Comparison of ENCODE assay signal across 7 cellular contexts in the genomic region with DNA sequence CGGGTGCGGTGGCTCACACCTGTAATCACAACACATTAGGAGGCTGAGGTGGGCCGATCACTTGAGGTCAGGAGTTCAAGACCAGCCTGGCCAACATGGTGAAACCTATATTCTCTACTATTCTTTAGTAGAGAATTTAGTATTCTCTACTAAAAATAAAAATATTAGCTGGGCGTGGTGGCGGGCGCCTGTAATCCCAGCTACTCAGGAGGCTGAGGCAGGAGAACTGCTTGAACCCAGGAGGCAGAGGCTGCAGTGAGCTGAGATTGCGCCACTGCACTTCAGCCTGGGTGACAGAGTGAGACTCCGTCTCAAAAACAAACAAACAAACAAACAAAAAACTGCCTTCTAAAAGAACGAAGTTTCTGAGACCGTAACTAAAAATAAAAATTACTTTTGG. TPM values are rescaled to one million over a fixed set of nuclear protein-coding genes. Genes with fewer than 3 reads are reported as not detected.
DNase-seq lines count a peak whose midpoint lies in the region; ATAC-seq, FAIRE-seq and TF ChIP-seq lines count a peak whose summit lies in the region.
"Not testable (repeated sequence)": the region's sequence is repeated elsewhere in the genome, so short reads cannot be mapped to it uniquely, and the experiment has no call there.

No MANE protein-coding gene starts in this region.

- intact Hi-C loops in CD4-positive, alpha-beta T cell (cut with DNase I, micrococcal nuclease); GM12878 (cut with micrococcal nuclease; ENCODE audit: unreplicated experiment): not testable (repeated sequence)

- H4K20me1 ChIP-seq in DND-41 (ENCODE audit: insufficient read depth, low read length), result peaks cover 40% of the 10 kb centered on the region
- H4K20me1 ChIP-seq in Loucy (ENCODE audit: insufficient read depth, low read length, poor library complexity, severe bottlenecking), result peaks cover 80% of the 10 kb centered on the region
- not testable (repeated sequence) for H4K20me1 ChIP-seq in GM12878 (ENCODE audit: control insufficient read depth, insufficient read depth)

- H3K4me1 Mint-ChIP-seq in CD4-positive, alpha-beta T cell (ENCODE audit: low read depth), result peaks cover 64% of the 10 kb centered on the region
- H3K4me1 Mint-ChIP-seq in T-helper 17 cell, result peaks cover 31% of the 10 kb centered on the region
- H3K4me1 Mint-ChIP-seq in activated naive CD8-positive, alpha-beta T cell (ENCODE audit: low read depth), result peaks cover 50% of the 10 kb centered on the region

- peaks cover 46% of the 10 kb centered on the region for H3K36me3 Mint-ChIP-seq in CD4-positive, alpha-beta T cell (ENCODE audit: low read depth)
- not testable (repeated sequence) for H3K36me3 Mint-ChIP-seq in T-helper 17 cell (ENCODE audit: low read depth); activated naive CD8-positive, alpha-beta T cell

- RAD21 ChIA-PET in GM12878 (lab: Charles Lee; ENCODE audit: unreplicated experiment), result interaction anchor here (1.2 to 1.6 kb wide), 2 partner anchors 31 to 134 kb away, joined by 3 read pairs; no protein-coding TSS in a partner anchor

- peak overlapping the region; percentile 70 for H3K27ac Mint-ChIP-seq in CD4-positive, alpha-beta T cell
- peak overlapping the region; percentile 99 for H3K27ac Mint-ChIP-seq in T-helper 17 cell
- H3K27ac Mint-ChIP-seq in activated naive CD8-positive, alpha-beta T cell, result not testable (repeated sequence)

- H3K4me2 ChIP-seq in DND-41 (ENCODE audit: insufficient read depth, low read length) (peak overlapping the region; percentile 47; the same call in 1 of the 2 replicates), Loucy (ENCODE audit: low read depth, low read length, poor library complexity, severe bottlenecking) (peak overlapping the region; percentile 89)
- H3K4me2 ChIP-seq in GM12878 (ENCODE audit: control insufficient read depth, insufficient read depth), result not testable (repeated sequence)

- H3K79me2 ChIP-seq in DND-41 (ENCODE audit: insufficient read depth, low read length) (peaks cover 89% of the 10 kb centered on the region), Loucy (ENCODE audit: insufficient read depth, low read length) (peaks cover 87% of the 10 kb centered on the region), GM12878 (ENCODE audit: control insufficient read depth, insufficient read depth, low read length) (peaks cover 86% of the 10 kb centered on the region)

- H3K36me3 ChIP-seq in DND-41 (ENCODE audit: insufficient read depth, low read length) (peaks cover 21% of the 10 kb centered on the region), neutrophil (peaks cover 10% of the 10 kb centered on the region)
- not testable (repeated sequence) for H3K36me3 ChIP-seq in Loucy (ENCODE audit: insufficient read depth, low read length); GM12878 (ENCODE audit: control insufficient read depth in 2 of 2, insufficient read depth in 2 of 2, low read length in 1 of 2)

- not testable (repeated sequence) for H3F3A ChIP-seq in Loucy (ENCODE audit: low read depth)

- not testable (repeated sequence) for H3K9ac ChIP-seq in DND-41 (ENCODE audit: low read depth, low read length); GM12878 (ENCODE audit: control insufficient read depth, insufficient read depth, low read length)
- H3K9ac ChIP-seq in Loucy (ENCODE audit: low read depth, low read length, poor library complexity, severe bottlenecking), result peak overlapping the region; percentile 29

- in situ Hi-C loops in GM12878 (cut with MboI), result not testable (repeated sequence)

- POLR2A ChIA-PET in CD4-positive, alpha-beta T cell (lab: Charles Lee), result not testable (repeated sequence)
- POLR2A ChIA-PET in GM12878 (lab: Charles Lee), result interaction anchor here (0.8 to 1.5 kb wide), 2 partner anchors 10 to 31 kb away, joined by 3 to 4 read pairs; a partner anchor contains a TSS

- TF ChIP-seq POLR2A in GM12878 (IDR thresholded peaks at IDR 0.05; ENCODE audit: low read depth, low read length), result not testable (repeated sequence)

- H3K4me1 ChIP-seq in DND-41 (ENCODE audit: insufficient read depth, low read length), result peaks cover 26% of the 10 kb centered on the region
- peaks cover 60% of the 10 kb centered on the region for H3K4me1 ChIP-seq in Loucy (ENCODE audit: insufficient read depth, low read length, poor library complexity, severe bottlenecking)
- not testable (repeated sequence) for H3K4me1 ChIP-seq in GM12878 (ENCODE audit: control insufficient read depth, insufficient read depth, low read length)
- peaks cover 34 to 39% of the 10 kb centered on the region in 2 experiments for H3K4me1 ChIP-seq in neutrophil (ENCODE audit: control insufficient read depth in 1 of 2, insufficient read depth in 1 of 2, low read depth in 1 of 2, low read length in 1 of 2)

- not testable (repeated sequence) for H3K27me3 Mint-ChIP-seq in CD4-positive, alpha-beta T cell; T-helper 17 cell; activated naive CD8-positive, alpha-beta T cell

- not testable (repeated sequence) for TF ChIP-seq CTCF in CD4-positive, alpha-beta T cell (IDR thresholded peaks at IDR 0.05); DND-41 (IDR thresholded peaks at IDR 0.05; ENCODE audit: borderline replicate concordance, extremely low read depth, low read length, poor library complexity, severe bottlenecking); Loucy (conservative IDR thresholded peaks at IDR 0.05; ENCODE audit: low read length); GM12878 (IDR thresholded peaks at IDR 0.05 in 2 of 3, conservative IDR thresholded peaks at IDR 0.05 in 1 of 3; ENCODE audit: control insufficient read depth in 2 of 3, extremely low read depth in 1 of 3, insufficient read depth in 1 of 3, low read depth in 3 of 3, low read length in 3 of 3); neutrophil (IDR thresholded peaks at IDR 0.05)

- not testable (repeated sequence) for TF ChIP-seq EP300 in GM12878 (IDR thresholded peaks at IDR 0.05; ENCODE audit: borderline replicate concordance in 1 of 2, control insufficient read depth in 1 of 2, low read depth in 2 of 2, low read length in 2 of 2)

- not testable (repeated sequence) for H3K4me3 ChIP-seq in DND-41 (ENCODE audit: low read depth in 1 of 2, low read length in 2 of 2); neutrophil (ENCODE audit: low read depth in 1 of 2, low read length in 1 of 2)
- peak overlapping the region; percentile 85 for H3K4me3 ChIP-seq in Loucy (ENCODE audit: low read length, poor library complexity, severe bottlenecking)
- 0 out of 2 replicates have a peak overlapping the region, but pooled peaks have one; percentile 16 for H3K4me3 ChIP-seq in GM12878

- SMC1A ChIA-PET in GM12878 (lab: Charles Lee; ENCODE audit: uncharacterized antibody, unreplicated experiment), result interaction anchor here (0.9 to 2.8 kb wide), 5 partner anchors 9 to 52 kb away, joined by 3 to 14 read pairs (median 4); no protein-coding TSS in a partner anchor

- not testable (repeated sequence) for H3K9me3 ChIP-seq in CD4-positive, alpha-beta T cell (ENCODE audit: control insufficient read depth, low read length); DND-41 (ENCODE audit: insufficient read depth, low read length, severe bottlenecking); Loucy (ENCODE audit: insufficient read depth, low read depth, low read length); T-helper 17 cell (ENCODE audit: control insufficient read depth, low read length, poor library complexity, severe bottlenecking); GM12878 (replicated peaks; ENCODE audit: control insufficient read depth, insufficient read depth, low read length); neutrophil

- not testable (repeated sequence) for H3K9me2 ChIP-seq in Loucy (replicated peaks; ENCODE audit: low read depth, low read length)

- not testable (repeated sequence) for BruUV-seq in GM12878 (replicated peaks; lab: Mats Ljungman, UMichigan)

- H3K27me3 ChIP-seq in CD4-positive, alpha-beta T cell (ENCODE audit: control insufficient read depth, insufficient read depth, low read length); DND-41 (ENCODE audit: insufficient read depth, low read length, poor library complexity); Loucy (ENCODE audit: insufficient read depth, low read length, poor library complexity, severe bottlenecking); GM12878 (replicated peaks in 1 of 2; ENCODE audit: control insufficient read depth in 2 of 2, insufficient read depth in 2 of 2, low read length in 1 of 2); neutrophil: not testable (repeated sequence)

- CTCF ChIA-PET in CD4-positive, alpha-beta T cell (lab: Charles Lee), result not testable (repeated sequence)
- CTCF ChIA-PET in GM12878 (lab: Yijun Ruan, JAX), result interaction anchor here (1.0 kb wide), 1 partner anchor 124 kb away, joined by 3 read pairs; a partner anchor contains a TSS

- H3K4me3 Mint-ChIP-seq in CD4-positive, alpha-beta T cell, result not testable (repeated sequence)
- peak overlapping the region; percentile 73 for H3K4me3 Mint-ChIP-seq in T-helper 17 cell
- peak overlapping the region; percentile 62 for H3K4me3 Mint-ChIP-seq in activated naive CD8-positive, alpha-beta T cell

- 90% methylated on average over 10 of the region's 10 CpGs for WGBS in GM12878 (ENCODE audit: insufficient coverage, insufficient replicate concordance, low lambda C conversion rate, missing lambda C conversion rate)

- not testable (repeated sequence) for FAIRE-seq in GM12878 (lab: Jason Lieb, UNC)

- H2AFZ ChIP-seq in DND-41 (ENCODE audit: low read depth, low read length); Loucy (ENCODE audit: low read length); GM12878 (ENCODE audit: control insufficient read depth, low read depth, low read length): not testable (repeated sequence)

- not testable (repeated sequence) for TF ChIP-seq RAD21 in GM12878 (IDR thresholded peaks at IDR 0.05; ENCODE audit: insufficient read depth, low read depth, low read length)

- not testable (repeated sequence) for H3K27ac ChIP-seq in CD4-positive, alpha-beta T cell (ENCODE audit: low read depth, low read length); DND-41 (ENCODE audit: low read length); GM12878 (ENCODE audit: control insufficient read depth, insufficient read depth)
- peak overlapping the region; percentile 35 for H3K27ac ChIP-seq in neutrophil

- H3K9me3 Mint-ChIP-seq in CD4-positive, alpha-beta T cell; activated naive CD8-positive, alpha-beta T cell (ENCODE audit: low read depth): not testable (repeated sequence)

- DNase-seq in CD4-positive, alpha-beta T cell; DND-41; T-helper 17 cell; GM12878 (ENCODE audit: low read depth, low spot score): not testable (repeated sequence)

- not testable (repeated sequence) for ATAC-seq in CD4-positive, alpha-beta T cell (ENCODE audit: poor library complexity); DND-41 (ENCODE audit: insufficient read depth, low read depth); T-helper 17 cell; GM12878

RNA-seq across cellular contexts. Expression of a gene that starts 3.9 kb away (rescaled TPM):
- 10 to 100 TPM; 36.2 to 41.7 TPM for total RNA-seq in CD4-positive, alpha-beta T cell
- 10 to 100 TPM; 70.6 to 80.0 TPM for total RNA-seq in T-helper 17 cell
- total RNA-seq in GM12878 (2013; cell fraction: nucleolus; rRNA removed), result 30.3 and 31.9 TPM in 2 replicates
- 13.4 and 15.7 TPM in 2 replicates for total RNA-seq in GM12878 (2014; rRNA removed)
- total RNA-seq in GM12878 (2014; rRNA removed; fragmentation: Illumina TruSeq; extraction: Trizol), result 21.9 and 23.3 TPM in 2 replicates
- 54.5 and 59.1 TPM in 2 replicates for total RNA-seq in GM12878 (2021)
- 23.4 TPM for polyA plus RNA-seq in GM12878 (2011; ENCODE audit: low read depth)
- 44.7 and 46.5 TPM in 2 replicates for polyA plus RNA-seq in GM12878 (2011; rRNA removed)
- polyA plus RNA-seq in GM12878 (2011; cell fraction: cytosol; rRNA removed), result 34.2 and 44.8 TPM in 2 replicates
- 15.1 and 15.6 TPM in 2 replicates for polyA plus RNA-seq in GM12878 (2011; cell fraction: nucleus; rRNA removed)
- polyA plus RNA-seq in GM12878 (2012), result 43.8 and 44.0 TPM in 2 replicates
- polyA plus RNA-seq in GM12878 (2014; fragmentation: Illumina TruSeq; extraction: Trizol), result 43.4 and 52.2 TPM in 2 replicates
- polyA plus RNA-seq in GM12878 (2014; fragmentation: Nextera tagmentation; extraction: Ambion mirVana), result 10 to 100 TPM in 1 of 2 experiments, 1 to 10 TPM in 1; 9.0 to 11.7 TPM
- 17.5 and 18.2 TPM in 2 replicates for polyA plus RNA-seq in GM12878 (2014; rRNA removed)
- 10 to 100 TPM; 32.1 to 35.9 TPM for polyA plus RNA-seq in GM12878 (2016; fragmentation: Nextera tagmentation; extraction: Ambion mirVana)
- 84.2 and 128 TPM in 2 replicates for polyA minus RNA-seq in GM12878 (2011; rRNA and poly(A)+ RNA removed)
- 42.6 and 49.1 TPM in 2 replicates for polyA minus RNA-seq in GM12878 (2011; cell fraction: cytosol; rRNA and poly(A)+ RNA removed)
- polyA minus RNA-seq in GM12878 (2011; cell fraction: nucleus; rRNA and poly(A)+ RNA removed), result 5.1 and 8.1 TPM in 2 replicates

RNA-seq across cellular contexts. Expression of a gene that starts 31.4 kb away (rescaled TPM):
- total RNA-seq in CD4-positive, alpha-beta T cell, result 10 to 100 TPM; 13.3 to 13.9 TPM
- total RNA-seq in T-helper 17 cell, result 10 to 100 TPM; 18.0 to 19.7 TPM
- total RNA-seq in GM12878 (2013; cell fraction: nucleolus; rRNA removed), result 12.4 TPM in 2 replicates
- total RNA-seq in GM12878 (2014; rRNA removed), result 23.8 and 31.9 TPM in 2 replicates
- total RNA-seq in GM12878 (2014; rRNA removed; fragmentation: Illumina TruSeq; extraction: Trizol), result 22.6 and 22.9 TPM in 2 replicates
- 21.8 and 27.1 TPM in 2 replicates for total RNA-seq in GM12878 (2021)
- 8.6 TPM for polyA plus RNA-seq in GM12878 (2011; ENCODE audit: low read depth)
- 17.6 and 26.2 TPM in 2 replicates for polyA plus RNA-seq in GM12878 (2011; rRNA removed)
- 7.9 and 8.1 TPM in 2 replicates for polyA plus RNA-seq in GM12878 (2011; cell fraction: cytosol; rRNA removed)
- polyA plus RNA-seq in GM12878 (2011; cell fraction: nucleus; rRNA removed), result 5.1 and 5.5 TPM in 2 replicates
- 11.6 and 13.9 TPM in 2 replicates for polyA plus RNA-seq in GM12878 (2012)
- 25.5 and 29.7 TPM in 2 replicates for polyA plus RNA-seq in GM12878 (2014; fragmentation: Illumina TruSeq; extraction: Trizol)
- 1 to 10 TPM; 3.8 to 9.7 TPM for polyA plus RNA-seq in GM12878 (2014; fragmentation: Nextera tagmentation; extraction: Ambion mirVana)
- 23.5 and 27.3 TPM in 2 replicates for polyA plus RNA-seq in GM12878 (2014; rRNA removed)
- polyA plus RNA-seq in GM12878 (2016; fragmentation: Nextera tagmentation; extraction: Ambion mirVana), result 10 to 100 TPM in 1 of 2 experiments, 1 to 10 TPM in 1; 5.7 to 40.0 TPM
- polyA minus RNA-seq in GM12878 (2011; rRNA and poly(A)+ RNA removed), result 10.5 and 11.1 TPM in 2 replicates
- polyA minus RNA-seq in GM12878 (2011; cell fraction: cytosol; rRNA and poly(A)+ RNA removed), result 5.1 and 5.5 TPM in 2 replicates
- 5.0 and 5.3 TPM in 2 replicates for polyA minus RNA-seq in GM12878 (2011; cell fraction: nucleus; rRNA and poly(A)+ RNA removed)

RNA-seq across cellular contexts. Expression of a gene that starts 31.5 kb away (rescaled TPM):
- total RNA-seq in CD4-positive, alpha-beta T cell, result under 1 TPM; 0.36 to 0.64 TPM
- total RNA-seq in T-helper 17 cell, result 1 to 10 TPM; 1.4 to 2.1 TPM
- total RNA-seq in GM12878 (2013; cell fraction: nucleolus; rRNA removed), result 0.22 and 0.23 TPM in 2 replicates
- 2.0 and 2.5 TPM in 2 replicates for total RNA-seq in GM12878 (2014; rRNA removed)
- total RNA-seq in GM12878 (2014; rRNA removed; fragmentation: Illumina TruSeq; extraction: Trizol), result 2.7 and 2.9 TPM in 2 replicates
- 1.6 and 1.9 TPM in 2 replicates for total RNA-seq in GM12878 (2021)
- 0.76 TPM for polyA plus RNA-seq in GM12878 (2011; ENCODE audit: low read depth)
- 1.9 and 2.8 TPM in 2 replicates for polyA plus RNA-seq in GM12878 (2011; rRNA removed)
- polyA plus RNA-seq in GM12878 (2011; cell fraction: cytosol; rRNA removed), result 0.76 and 0.95 TPM in 2 replicates
- polyA plus RNA-seq in GM12878 (2011; cell fraction: nucleus; rRNA removed), result 0.23 and 0.24 TPM in 2 replicates
- polyA plus RNA-seq in GM12878 (2012), result 1.2 and 2.3 TPM in 2 replicates
- polyA plus RNA-seq in GM12878 (2014; fragmentation: Illumina TruSeq; extraction: Trizol), result 3.1 and 4.5 TPM in 2 replicates
- polyA plus RNA-seq in GM12878 (2014; fragmentation: Nextera tagmentation; extraction: Ambion mirVana), result 1 to 10 TPM; 2.4 to 2.8 TPM
- 2.2 and 2.6 TPM in 2 replicates for polyA plus RNA-seq in GM12878 (2014; rRNA removed)
- polyA plus RNA-seq in GM12878 (2016; fragmentation: Nextera tagmentation; extraction: Ambion mirVana), result 1 to 10 TPM; 5.6 to 5.9 TPM
- polyA minus RNA-seq in GM12878 (2011; rRNA and poly(A)+ RNA removed), result 0.41 and 0.73 TPM in 2 replicates
- not detected in 2 replicates for polyA minus RNA-seq in GM12878 (2011; cell fraction: cytosol; rRNA and poly(A)+ RNA removed)
- 0.60 TPM in 1 of 2 replicates, not detected in the other for polyA minus RNA-seq in GM12878 (2011; cell fraction: nucleus; rRNA and poly(A)+ RNA removed)
